Comparison of ENCODE assay signal across 26 cellular contexts in the genomic region with DNA sequence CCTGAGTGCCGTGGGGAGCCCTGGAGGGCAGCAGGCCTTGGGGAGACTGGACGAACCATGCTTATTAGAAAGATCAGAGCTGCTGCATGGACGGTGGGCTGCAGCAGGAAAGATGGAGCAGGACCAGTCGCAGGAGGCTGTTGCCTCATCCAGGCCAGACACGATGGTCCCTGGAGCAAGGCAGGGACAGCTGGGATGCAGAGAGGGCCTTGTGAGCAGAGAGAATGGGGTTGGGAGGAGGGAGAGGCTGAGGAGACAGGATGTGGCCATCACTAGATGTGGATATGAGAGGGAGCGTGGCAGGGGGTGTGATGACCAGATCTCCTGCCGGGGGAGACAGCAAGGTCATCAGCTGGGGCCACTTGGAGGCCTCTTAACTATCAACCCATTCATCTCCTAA.
DNase-seq lines count a peak whose midpoint lies in the region; ATAC-seq and TF ChIP-seq lines count a peak whose summit lies in the region.
"Had no signal": no experiment of that assay in that cellular context is flagged by ENCODE, and none has a peak within 500 bp of the region (broad histone marks: within the 10 kb centered on the region; RNA-seq: fewer than 3 reads in every experiment).

No MANE protein-coding gene starts in this region.

- in situ Hi-C loops in brain microvascular endothelial cell (cut with HindIII; ENCODE audit: low pct_ligation_motif_present, low sequenced_read_pairs): no loop called here

- no peaks in the 10 kb centered on the region for H3K36me3 Mint-ChIP-seq in endodermal cell (ENCODE audit: low read depth)
- no peaks in the 10 kb centered on the region for H3K36me3 Mint-ChIP-seq in activated naive CD8-positive, alpha-beta T cell treated with anti-CD3 and anti-CD28 coated beads, Interleukin-2, amount 50 U/mL, for 24 hours (ENCODE audit: low read depth)
- H3K36me3 Mint-ChIP-seq: CD8-positive, alpha-beta T cell had no signal

- no peaks in the 10 kb centered on the region for H3K9me3 ChIP-seq in endodermal cell (ENCODE audit: control insufficient read depth, low read length)
- H3K9me3 ChIP-seq in neuronal stem cell (replicated peaks in 1 of 2; ENCODE audit: control insufficient read depth in 2 of 2, insufficient read depth in 1 of 2, low read depth in 1 of 2, low read length in 2 of 2): peaks cover 0 to under 1% of the 10 kb centered on the region in 2 donors
- H3K9me3 ChIP-seq: Caco-2 had no signal

- H3K27ac ChIP-seq in endodermal cell (ENCODE audit: low read depth, low read length) (peak overlapping the region; percentile 94), neuronal stem cell (replicated peaks; ENCODE audit: low read length) (no peak overlapping the region), brain microvascular endothelial cell (no peak overlapping the region)
- H3K27ac ChIP-seq: 22Rv1, C4-2B had no signal

- H3K4me3 ChIP-seq in endodermal cell (ENCODE audit: low read length): no peak overlapping the region
- H3K4me3 ChIP-seq in neuronal stem cell (ENCODE audit: low read length in 2 of 2): no peak overlapping the region
- no peak overlapping the region for H3K4me3 ChIP-seq in brain microvascular endothelial cell (ENCODE audit: low read depth, low read length)

- no peak overlapping the region for H2BK15ac ChIP-seq in neuronal stem cell (ENCODE audit: low read length)

- TF ChIP-seq CTCF in endodermal cell (conservative IDR thresholded peaks at IDR 0.05) (no peak), brain microvascular endothelial cell (IDR thresholded peaks at IDR 0.05; ENCODE audit: low read depth, low read length, missing control alignments) (no peak)

- no peaks in the 10 kb centered on the region for H3K9me3 Mint-ChIP-seq in endodermal cell
- no peaks in the 10 kb centered on the region for H3K9me3 Mint-ChIP-seq in activated naive CD8-positive, alpha-beta T cell treated with anti-CD3 and anti-CD28 coated beads, Interleukin-2, amount 50 U/mL, for 24 hours
- H3K9me3 Mint-ChIP-seq: CD8-positive, alpha-beta T cell had no signal

- H2BK120ac ChIP-seq in neuronal stem cell (ENCODE audit: low read depth, low read length): no peak overlapping the region

- H3K18ac ChIP-seq in neuronal stem cell (ENCODE audit: low read length): peak overlapping the region; percentile 51

- H3K4ac ChIP-seq in neuronal stem cell (ENCODE audit: low read length): no peak overlapping the region

- peaks cover 4% of the 10 kb centered on the region for H3K4me1 Mint-ChIP-seq in endodermal cell
- H3K4me1 Mint-ChIP-seq in activated naive CD8-positive, alpha-beta T cell treated with anti-CD3 and anti-CD28 coated beads, Interleukin-2, amount 50 U/mL, for 24 hours: no peaks in the 10 kb centered on the region
- H3K4me1 Mint-ChIP-seq: B cell had no signal

- no peak overlapping the region for H2BK5ac ChIP-seq in neuronal stem cell (ENCODE audit: low read length)

- H3K79me1 ChIP-seq in neuronal stem cell (ENCODE audit: low read depth, low read length): no peaks in the 10 kb centered on the region

- H3K27me3 ChIP-seq in endodermal cell (ENCODE audit: control insufficient read depth, insufficient read depth, low read length, poor library complexity, severe bottlenecking) (no peaks in the 10 kb centered on the region), neuronal stem cell (ENCODE audit: control insufficient read depth in 3 of 3, insufficient read depth in 3 of 3, low read depth in 1 of 3, low read length in 3 of 3) (no peaks in the 10 kb centered on the region), brain microvascular endothelial cell (replicated peaks) (no peaks in the 10 kb centered on the region)

- H3K36me3 ChIP-seq in endodermal cell (ENCODE audit: control insufficient read depth, insufficient read depth, low read length) (no peaks in the 10 kb centered on the region), neuronal stem cell (replicated peaks in 1 of 2; ENCODE audit: control insufficient read depth in 2 of 2, insufficient read depth in 2 of 2, low read length in 2 of 2) (no peaks in the 10 kb centered on the region), brain microvascular endothelial cell (replicated peaks) (no peaks in the 10 kb centered on the region)

- peaks cover 9% of the 10 kb centered on the region for H3K27me3 Mint-ChIP-seq in endodermal cell (ENCODE audit: insufficient read depth)
- H3K27me3 Mint-ChIP-seq in activated naive CD8-positive, alpha-beta T cell treated with anti-CD3 and anti-CD28 coated beads, Interleukin-2, amount 50 U/mL, for 24 hours: peaks cover 15% of the 10 kb centered on the region

- H3K4me3 Mint-ChIP-seq in endodermal cell: no peak overlapping the region
- no peak overlapping the region for H3K4me3 Mint-ChIP-seq in activated naive CD8-positive, alpha-beta T cell treated with anti-CD3 and anti-CD28 coated beads, Interleukin-2, amount 50 U/mL, for 24 hours
- H3K4me3 Mint-ChIP-seq: B cell; CD8-positive, alpha-beta T cell had no signal

- H3K27ac Mint-ChIP-seq in endodermal cell: no peak overlapping the region
- H3K27ac Mint-ChIP-seq in activated naive CD8-positive, alpha-beta T cell treated with anti-CD3 and anti-CD28 coated beads, Interleukin-2, amount 50 U/mL, for 24 hours: no peak overlapping the region
- H3K27ac Mint-ChIP-seq: B cell; CD8-positive, alpha-beta T cell had no signal

- H3K9ac ChIP-seq in endodermal cell (ENCODE audit: extremely low read depth, low read length, poor library complexity, severe bottlenecking): no peak overlapping the region
- no peak overlapping the region for H3K9ac ChIP-seq in neuronal stem cell (ENCODE audit: low read depth, low read length, poor library complexity)

- H3K14ac ChIP-seq in neuronal stem cell (ENCODE audit: low read length): peak overlapping the region; percentile 22

- H4K91ac ChIP-seq in neuronal stem cell (ENCODE audit: low read depth, low read length, poor library complexity): no peak overlapping the region

- no peak overlapping the region for H3K4me2 ChIP-seq in neuronal stem cell (ENCODE audit: insufficient read depth, low read length, poor library complexity, severe bottlenecking)

- H2AFZ ChIP-seq in neuronal stem cell (ENCODE audit: low read length): no peak overlapping the region

- H4K8ac ChIP-seq in neuronal stem cell (ENCODE audit: low read depth, low read length): no peak overlapping the region

- H3K23ac ChIP-seq in neuronal stem cell (ENCODE audit: low read depth, low read length, poor library complexity): peak overlapping the region; percentile 38

- 92 to 97% methylated on average over 5 to 6 of the region's 7 CpGs for WGBS in endodermal cell (ENCODE audit: insufficient coverage in 1 of 2, insufficient read length in 1 of 2), 2 experiments
- no CpG with 5 or more reads among the region's 7 CpGs for WGBS in neuronal stem cell (ENCODE audit: extremely low coverage in 2 of 2, insufficient read length in 2 of 2, insufficient replicate concordance in 1 of 2), 2 donors

- H2BK12ac ChIP-seq in neuronal stem cell (ENCODE audit: low read length): peak overlapping the region; percentile 36

- ATAC-seq in activated naive CD8-positive, alpha-beta T cell treated with anti-CD3 and anti-CD28 coated beads, Interleukin-2, amount 50 U/mL, for 24 hours: no peak
- no peak for ATAC-seq in GM18867 (IDR thresholded peaks at IDR 0.05; ENCODE audit: unreplicated experiment)
- ATAC-seq: CD8-positive, alpha-beta T cell; HepG2; PC-3 had no signal

- peak; percentile 49 for DNase-seq in NCI-H82 (lab: John Stamatoyannopoulos, UW)
- no peak for DNase-seq in NCI-H82 treated with DMSO at 0.1 percent for 48 hours (lab: John Stamatoyannopoulos, UW; ENCODE audit: unreplicated experiment)
- no peak for DNase-seq in endodermal cell
- no peak for DNase-seq in neuronal stem cell (ENCODE audit: low spot score)
- no peak for DNase-seq in activated naive CD8-positive, alpha-beta T cell treated with anti-CD3 and anti-CD28 coated beads, Interleukin-2, amount 50 U/mL, for 24 hours
- no peak for DNase-seq in brain microvascular endothelial cell
- DNase-seq: Caco-2; DMS 273 treated with DMSO at 0.1 percent for 48 hours; DMS79; EL; GDM1; Karpas-422; NCI-H1105; NCI-H146; NCI-H1930; NCI-H2107; NCI-H524; NCI-H748 treated with DMSO at 0.1 percent for 48 hours; NK-92 treated with Interleukin-12 subunit alpha and Interleukin-12 subunit beta, amount 100 ng/mL, for 24 hours; PC-3 had no signal

- no peak overlapping the region for H2AK5ac ChIP-seq in neuronal stem cell (ENCODE audit: low read depth, low read length)

- H3K4me1 ChIP-seq in endodermal cell (ENCODE audit: control insufficient read depth, insufficient read depth, low read length) (peaks cover 5% of the 10 kb centered on the region), neuronal stem cell (ENCODE audit: control insufficient read depth in 2 of 2, insufficient read depth in 1 of 2, low read depth in 1 of 2, low read length in 2 of 2) (peaks cover 0 to 19% of the 10 kb centered on the region in 2 donors)
- H3K4me1 ChIP-seq: Caco-2 had no signal
